19 cellular contexts compared by ENCODE assay signal in genomic region chrX:2446815-2447214, GRCh38. TPM values are rescaled to one million over a fixed set of nuclear protein-coding genes. Genes with fewer than 3 reads are reported as not detected.
DNase-seq lines count a peak whose midpoint lies in the region; ATAC-seq, FAIRE-seq and TF ChIP-seq lines count a peak whose summit lies in the region.
"Had no signal": no experiment of that assay in that cellular context is flagged by ENCODE, and none has a peak within 500 bp of the region (broad histone marks: within the 10 kb centered on the region; RNA-seq: fewer than 3 reads in every experiment).

No MANE protein-coding gene starts in this region.

- H4K20me1 ChIP-seq in HCT116 (ENCODE audit: insufficient read depth) = no peaks in the 10 kb centered on the region

- WGBS in spleen, 5 donors = 94 to 99% (median 97%) methylated on average over 12 to 14 of the region's 14 CpGs

- ATAC-seq in HCT116 = no peak
- ATAC-seq in lower lobe of right lung = peak in 1 of 2 donors; percentile 37
- ATAC-seq: A549, GM12878 had no signal

- 0 out of 4 replicates have a peak overlapping the region, but pooled peaks of 1 of the 2 experiments have one; percentile 19 for H3K4me3 ChIP-seq in HCT116 (replicated peaks in 1 of 2; ENCODE audit: low read depth in 1 of 2, low read length in 2 of 2)
- no peak overlapping the region for H3K4me3 ChIP-seq in lower lobe of right lung
- no peak overlapping the region for H3K4me3 ChIP-seq in spleen
- no peak overlapping the region for H3K4me3 ChIP-seq in kidney (ENCODE audit: low read length in 2 of 2)
- H3K4me3 ChIP-seq: A549, GM12878 had no signal

- DNase-seq in activated effector memory CD4-positive, alpha-beta T cell treated with anti-CD3 and anti-CD28 coated beads, Interleukin-2, amount 50 U/mL, for 16 hours = peak; percentile 45
- no peak for DNase-seq in activated effector memory CD4-positive, alpha-beta T cell treated with Interleukin-2 at 50 U/mL for 16 hours
- DNase-seq in HCT116 (ENCODE audit: low read depth, low spot score) (no peak), lower lobe of right lung (peak; percentile 31), spleen (peak; percentile 20), kidney (no peak), NCI-H2029 treated with DMSO at 0.1 percent for 48 hours (lab: John Stamatoyannopoulos, UW) (no peak), kidney glomerular epithelial cell (lab: John Stamatoyannopoulos, UW) (no peak)
- DNase-seq: AML-193; CD4-positive, alpha-beta memory T cell; DND-41; EL; HCEC 1CT had no signal

- H2AFZ ChIP-seq in HCT116 (ENCODE audit: low read depth, low read length, poor library complexity, severe bottlenecking) = no peak overlapping the region

- H3K9ac ChIP-seq in HCT116 (ENCODE audit: low read length) = peak overlapping the region; percentile 28; the same call in 1 of the 2 replicates
- H3K9ac ChIP-seq in kidney (ENCODE audit: low read length in 2 of 2) = no peak overlapping the region

- no peaks in the 10 kb centered on the region for H3K9me2 ChIP-seq in HCT116 (ENCODE audit: insufficient read depth)

- H3K9me3 ChIP-seq in HCT116 (ENCODE audit: control insufficient read depth in 1 of 2, insufficient read depth in 1 of 2, low read depth in 1 of 2, low read length in 2 of 2) (no peaks in the 10 kb centered on the region), lower lobe of right lung (no peaks in the 10 kb centered on the region), spleen (peaks cover 0 to 5% (median 0%) of the 10 kb centered on the region in 8 donors), kidney (ENCODE audit: control insufficient read depth in 1 of 2, low read length in 2 of 2) (no peaks in the 10 kb centered on the region)
- H3K9me3 ChIP-seq: A549 had no signal

- no TSS peak for BruUV-seq in HCT116 (replicated peaks; lab: Mats Ljungman, UMichigan)

- peak overlapping the region; percentile 52 for H3K4me2 ChIP-seq in HCT116 (ENCODE audit: low read length)
- H3K4me2 ChIP-seq: A549 had no signal

- RAD21 ChIA-PET in HCT116 (lab: Charles Lee; ENCODE audit: low non-redundant PET in 1 of 2, low total read pairs in 2 of 2, uncharacterized antibody in 2 of 2, unreplicated experiment in 2 of 2) = no interaction called here

- H3K27ac ChIP-seq in HCT116 (ENCODE audit: low read depth, low read length) = peak overlapping the region; percentile 74
- H3K27ac ChIP-seq in lower lobe of right lung = no peak overlapping the region
- no peak overlapping the region for H3K27ac ChIP-seq in spleen
- no peak overlapping the region for H3K27ac ChIP-seq in kidney (ENCODE audit: low read depth in 2 of 2, low read length in 2 of 2)
- H3K27ac ChIP-seq: 22Rv1, A549, C4-2B had no signal

- TF ChIP-seq CTCF in HCT116 (IDR thresholded peaks at IDR 0.05 in 2 of 3, conservative IDR thresholded peaks at IDR 0.05 in 1 of 3; ENCODE audit: borderline replicate concordance in 1 of 3, insufficient read depth in 1 of 3, low read depth in 2 of 3, low read length in 2 of 3) (no peak), lower lobe of right lung (IDR thresholded peaks at IDR 0.05) (no peak), spleen (IDR thresholded peaks at IDR 0.05 in 8 of 11, conservative IDR thresholded peaks at IDR 0.05 in 3 of 11) (no peak), kidney (IDR thresholded peaks at IDR 0.05; ENCODE audit: borderline replicate concordance, extremely low read depth, insufficient read depth) (no peak)

- no peaks in the 10 kb centered on the region for H3K27me3 ChIP-seq in HCT116 (ENCODE audit: insufficient read depth, low read length)
- H3K27me3 ChIP-seq in lower lobe of right lung (ENCODE audit: low read depth) = no peaks in the 10 kb centered on the region
- H3K27me3 ChIP-seq in spleen (replicated peaks in 1 of 7) = no peaks in the 10 kb centered on the region

- no peak for TF ChIP-seq RAD21 in HCT116 (IDR thresholded peaks at IDR 0.05; ENCODE audit: low read depth)

- no peak for FAIRE-seq in kidney (lab: Jason Lieb, UNC)
- FAIRE-seq: A549, GM12878, GM19239, H54 had no signal

- peaks cover 7 to 41% of the 10 kb centered on the region in 2 experiments for H3K4me1 ChIP-seq in HCT116 (ENCODE audit: control insufficient read depth in 1 of 2, insufficient read depth in 2 of 2, low read length in 2 of 2)
- no peaks in the 10 kb centered on the region for H3K4me1 ChIP-seq in lower lobe of right lung
- H3K4me1 ChIP-seq in spleen = no peaks in the 10 kb centered on the region
- peaks cover 0 to 3% of the 10 kb centered on the region in 2 donors for H3K4me1 ChIP-seq in kidney (ENCODE audit: control insufficient read depth in 1 of 2, insufficient read depth in 1 of 2, low read depth in 1 of 2, low read length in 2 of 2)

- no peak for TF ChIP-seq POLR2A in HCT116 (IDR thresholded peaks at IDR 0.05; ENCODE audit: borderline replicate concordance, extremely low read depth, insufficient read depth, insufficient read length)
- TF ChIP-seq POLR2A in spleen (IDR thresholded peaks at IDR 0.05) = no peak

- intact Hi-C loops in HCT116 (cut with micrococcal nuclease) (loop anchor here (1.0 to 5.0 kb wide), 3 partner anchors 17 to 775 kb away; no protein-coding TSS in a partner anchor), lower lobe of right lung (cut with DNase I) (no loop called here), spleen (cut with DNase I; ENCODE audit: low total_unique reads) (no loop called here), kidney (cut with DNase I) (no loop called here)

- peaks cover 4% of the 10 kb centered on the region; the same call in 1 of the 2 replicates for H3K79me2 ChIP-seq in HCT116 (ENCODE audit: insufficient read depth, low read length)

- CTCF ChIA-PET in HCT116 (lab: Charles Lee) = no interaction called here

- POLR2A ChIA-PET in HCT116 (lab: Charles Lee) = no interaction called here

- H3K36me3 ChIP-seq in HCT116 (ENCODE audit: control insufficient read depth in 1 of 2, insufficient read depth in 2 of 2, low read length in 2 of 2) = no peaks in the 10 kb centered on the region
- no peaks in the 10 kb centered on the region for H3K36me3 ChIP-seq in lower lobe of right lung
- H3K36me3 ChIP-seq in spleen = peaks cover 0 to 11% (median 0%) of the 10 kb centered on the region in 6 donors
- no peaks in the 10 kb centered on the region for H3K36me3 ChIP-seq in kidney (ENCODE audit: control insufficient read depth in 1 of 2, insufficient read depth in 2 of 2, low read length in 2 of 2)

TF ChIP-seq in HCT116, 20 proteins besides CTCF, POLR2A, EP300 and RAD21:
- TF ChIP-seq FOSL1 (IDR thresholded peaks at IDR 0.05; ENCODE audit: low read depth) = no peak
- no peak for TF ChIP-seq MAX (IDR thresholded peaks at IDR 0.05)
- TF ChIP-seq SP1 (IDR thresholded peaks at IDR 0.05; ENCODE audit: low read depth) = no peak
- no peak for TF ChIP-seq REST (IDR thresholded peaks at IDR 0.05; ENCODE audit: low read depth)
- TF ChIP-seq ZNF274 (IDR thresholded peaks at IDR 0.05; ENCODE audit: low read depth, low read length) = no peak
- no peak for TF ChIP-seq SIN3A (IDR thresholded peaks at IDR 0.05; ENCODE audit: low read depth)
- no peak for TF ChIP-seq ELF1 (IDR thresholded peaks at IDR 0.05; ENCODE audit: borderline replicate concordance, low read depth)
- no peak for TF ChIP-seq CBX3 (IDR thresholded peaks at IDR 0.05; ENCODE audit: low read depth)
- no peak for TF ChIP-seq CEBPB (IDR thresholded peaks at IDR 0.05; ENCODE audit: low read depth)
- no peak for TF ChIP-seq JUND (IDR thresholded peaks at IDR 0.05)
- no peak for TF ChIP-seq POLR2AphosphoS5 (IDR thresholded peaks at IDR 0.05; ENCODE audit: low read depth, low read length)
- TF ChIP-seq ZFX (IDR thresholded peaks at IDR 0.05) = no peak
- no peak for TF ChIP-seq YY1 (IDR thresholded peaks at IDR 0.05; ENCODE audit: extremely low read depth, insufficient replicate concordance, low read depth, low read length)

RNA-seq across cellular contexts. Expression of gene DHRSX, which starts 54.0 kb away (rescaled TPM):
- total RNA-seq in HCT116 (2021; ENCODE audit: unreplicated experiment) (11.9 TPM), lower lobe of right lung (31.9 TPM), spleen (10 to 100 TPM; 18.7 to 29.6 (median 26.6) TPM), kidney (26.4 TPM)
- polyA plus RNA-seq in HCT116 (2012) = 14.0 and 15.9 TPM in 2 replicates
- polyA plus RNA-seq in spleen (1 to 10 TPM; 5.5 to 9.2 (median 6.6) TPM), kidney (ENCODE audit: insufficient read depth, low read depth, low replicate concordance) (30.0 TPM)

RNA-seq across cellular contexts. Expression of gene ZBED1, which starts 54.0 kb away (rescaled TPM):
- 21.0 TPM for total RNA-seq in HCT116 (2021; ENCODE audit: unreplicated experiment)
- polyA plus RNA-seq in HCT116 (2012) = 10.7 and 11.8 TPM in 2 replicates
- total RNA-seq in lower lobe of right lung = 46.3 TPM
- 10 to 100 TPM; 39.2 to 65.7 (median 45.1) TPM for total RNA-seq in spleen
- polyA plus RNA-seq in spleen = 10 to 100 TPM; 11.3 to 24.2 (median 14.5) TPM
- 40.7 TPM for total RNA-seq in kidney
- 20.6 TPM for polyA plus RNA-seq in kidney (ENCODE audit: insufficient read depth, low read depth, low replicate concordance)

Comparison
In these comparisons a context has a peak if more than half of its experiments do, and no peak if none do; other contexts are left out.
1. DNase-seq: peak in activated effector memory CD4-positive, alpha-beta T cell treated with anti-CD3 and anti-CD28 coated beads, Interleukin-2, amount 50 U/mL, for 16 hours (single experiment), lower lobe of right lung (single experiment) and spleen (single experiment); none in activated effector memory CD4-positive, alpha-beta T cell treated with Interleukin-2 at 50 U/mL for 16 hours (single experiment), HCT116 (single experiment), kidney (single experiment), NCI-H2029 treated with DMSO at 0.1 percent for 48 hours (single experiment) and kidney glomerular epithelial cell (single experiment).